Comparison of ENCODE assay signal across 9 cellular contexts in the genomic region with DNA sequence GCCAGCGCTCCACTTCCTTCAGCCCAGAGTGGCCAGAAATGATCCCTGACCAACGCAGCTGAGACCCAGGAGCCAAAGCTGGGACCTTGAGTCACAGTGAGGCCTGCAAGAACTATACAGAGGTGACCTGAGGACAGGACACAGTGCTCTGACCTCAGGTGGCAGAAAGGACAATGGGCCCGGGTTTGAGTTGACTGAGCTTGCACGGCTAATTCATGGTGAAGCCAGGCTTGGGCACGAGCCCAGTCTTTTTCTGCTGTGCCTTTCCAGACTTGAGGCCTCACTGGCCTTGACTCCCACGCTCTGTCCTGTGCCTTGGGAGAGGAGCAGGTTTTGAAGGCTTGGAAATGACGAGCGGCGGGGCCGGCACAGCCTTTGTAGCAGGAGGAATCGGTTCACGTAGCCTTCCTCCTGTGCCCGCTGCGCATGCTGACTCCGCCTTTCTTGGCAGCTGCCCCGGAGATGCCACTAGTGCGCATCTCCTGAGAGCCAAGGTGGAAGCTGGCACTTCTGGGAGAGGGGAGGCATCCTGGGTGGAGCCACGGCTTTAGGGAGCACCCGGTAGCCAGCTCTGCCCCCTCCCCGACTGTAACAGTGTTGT. TPM values are rescaled to one million over a fixed set of nuclear protein-coding genes. Genes with fewer than 3 reads are reported as not detected.
DNase-seq lines count a peak whose midpoint lies in the region; ATAC-seq and TF ChIP-seq lines count a peak whose summit lies in the region.
"Had no signal": no experiment of that assay in that cellular context is flagged by ENCODE, and none has a peak within 500 bp of the region (broad histone marks: within the 10 kb centered on the region; RNA-seq: fewer than 3 reads in every experiment).

No MANE protein-coding gene starts in this region.

- H3K4me2 ChIP-seq in skeletal muscle satellite cell (ENCODE audit: low read length) = peak overlapping the region; percentile 53

- intact Hi-C loops in body of pancreas (cut with DNase I) = no loop called here

- H3K9me3 ChIP-seq in body of pancreas (no peaks in the 10 kb centered on the region), skeletal muscle satellite cell (replicated peaks; ENCODE audit: low read length) (no peaks in the 10 kb centered on the region)

- DNase-seq in NCI-H1436 treated with DMSO at 0.1 percent for 48 hours (lab: John Stamatoyannopoulos, UW) (peak; percentile 18), body of pancreas (peak in 1 of 4 donors; percentile 28), iPS-NIHi11 (ENCODE audit: low spot score) (peak; percentile 47), NCI-H524 (lab: John Stamatoyannopoulos, UW) (no peak), mesothelial cell of epicardium (ENCODE audit: low spot score in 2 of 2, unreplicated experiment in 2 of 2) (no peak), NOMO-1 treated with dmso at 0.1 percent for 144 hours (lab: John Stamatoyannopoulos, UW; ENCODE audit: unreplicated experiment) (no peak)
- DNase-seq in activated CD4-positive, alpha-beta T cell treated with anti-CD3 and anti-CD28 coated beads, Interleukin-2, amount 10 ng/mL, durations not matched to agents 7 days and 5 days = no peak
- DNase-seq: EL had no signal

- peak; percentile 21 for ATAC-seq in body of pancreas

- peak overlapping the region; percentile 28 for H3K9ac ChIP-seq in skeletal muscle satellite cell (ENCODE audit: low read depth, low read length)

- H3K4me3 ChIP-seq in body of pancreas (no peak overlapping the region), skeletal muscle satellite cell (ENCODE audit: low read length) (no peak overlapping the region)

- POLR2A ChIA-PET in activated CD4-positive, alpha-beta T cell treated with anti-CD3 and anti-CD28 coated beads, Interleukin-2, amount 10 ng/mL, durations not matched to agents 7 days and 5 days (lab: Charles Lee) = interaction anchor here (0.6 kb wide), 1 partner anchor 203 kb away, joined by 4 read pairs; no protein-coding TSS in a partner anchor

- no peak for TF ChIP-seq CTCF in body of pancreas (IDR thresholded peaks at IDR 0.05)
- no peak for TF ChIP-seq CTCF in mesothelial cell of epicardium (IDR thresholded peaks at IDR 0.05; ENCODE audit: unreplicated experiment)

- H3K27ac Mint-ChIP-seq in activated CD4-positive, alpha-beta T cell treated with anti-CD3 and anti-CD28 coated beads, Interleukin-2, amount 10 ng/mL, durations not matched to agents 7 days and 5 days = no peak overlapping the region
- no peak overlapping the region for H3K27ac Mint-ChIP-seq in mesothelial cell of epicardium

- H3K4me1 ChIP-seq in body of pancreas (no peaks in the 10 kb centered on the region), skeletal muscle satellite cell (ENCODE audit: control insufficient read depth, insufficient read depth, low read length) (peaks cover 30% of the 10 kb centered on the region)

- H3K36me3 ChIP-seq in body of pancreas (replicated peaks in 1 of 2; ENCODE audit: insufficient read depth in 1 of 2, low read depth in 2 of 2) (peaks cover 4 to 35% of the 10 kb centered on the region in 2 donors), skeletal muscle satellite cell (ENCODE audit: insufficient read depth, low read length) (peaks cover 77% of the 10 kb centered on the region)

- TF ChIP-seq POLR2A in body of pancreas (IDR thresholded peaks at IDR 0.05) = no peak

- H3K9me3 Mint-ChIP-seq in activated CD4-positive, alpha-beta T cell treated with anti-CD3 and anti-CD28 coated beads, Interleukin-2, amount 10 ng/mL, durations not matched to agents 7 days and 5 days = no peaks in the 10 kb centered on the region
- no peaks in the 10 kb centered on the region for H3K9me3 Mint-ChIP-seq in mesothelial cell of epicardium

- no peak overlapping the region for H3K27ac ChIP-seq in body of pancreas

- H3K4me3 Mint-ChIP-seq in activated CD4-positive, alpha-beta T cell treated with anti-CD3 and anti-CD28 coated beads, Interleukin-2, amount 10 ng/mL, durations not matched to agents 7 days and 5 days = no peak overlapping the region
- H3K4me3 Mint-ChIP-seq in mesothelial cell of epicardium = no peak overlapping the region

- H3K4me1 Mint-ChIP-seq in activated CD4-positive, alpha-beta T cell treated with anti-CD3 and anti-CD28 coated beads, Interleukin-2, amount 10 ng/mL, durations not matched to agents 7 days and 5 days = no peaks in the 10 kb centered on the region
- H3K4me1 Mint-ChIP-seq in mesothelial cell of epicardium = peaks cover 5% of the 10 kb centered on the region

- peaks cover 30% of the 10 kb centered on the region for H3K36me3 Mint-ChIP-seq in activated CD4-positive, alpha-beta T cell treated with anti-CD3 and anti-CD28 coated beads, Interleukin-2, amount 10 ng/mL, durations not matched to agents 7 days and 5 days (ENCODE audit: low read depth)
- H3K36me3 Mint-ChIP-seq in mesothelial cell of epicardium = peaks cover 36% of the 10 kb centered on the region

- WGBS in body of pancreas, 2 donors = 82 to 83% methylated on average over 2 to 20 of the region's 20 CpGs

- H3K27me3 Mint-ChIP-seq in activated CD4-positive, alpha-beta T cell treated with anti-CD3 and anti-CD28 coated beads, Interleukin-2, amount 10 ng/mL, durations not matched to agents 7 days and 5 days = no peaks in the 10 kb centered on the region
- no peaks in the 10 kb centered on the region for H3K27me3 Mint-ChIP-seq in mesothelial cell of epicardium (ENCODE audit: low read depth)

- CTCF ChIA-PET in activated CD4-positive, alpha-beta T cell treated with anti-CD3 and anti-CD28 coated beads, Interleukin-2, amount 10 ng/mL, durations not matched to agents 7 days and 5 days (lab: Charles Lee) = interaction anchor here (0.9 to 1.6 kb wide), 3 partner anchors 18 to 87 kb away, joined by 3 to 4 read pairs (median 3); no protein-coding TSS in a partner anchor

- H3K27me3 ChIP-seq in body of pancreas (no peaks in the 10 kb centered on the region), skeletal muscle satellite cell (ENCODE audit: control insufficient read depth, insufficient read depth, low read length) (no peaks in the 10 kb centered on the region)

RNA-seq across cellular contexts. Expression of a gene that starts 34.9 kb away (rescaled TPM):
- total RNA-seq in body of pancreas (10 to 100 TPM; 26.2 to 39.6 TPM), mesothelial cell of epicardium (60.2 to 63.3 TPM (median 61.2 TPM) in 3 replicates)
- total RNA-seq in skeletal muscle satellite cell (2012; rRNA removed) = 48.9 and 55.9 TPM in 2 replicates
- total RNA-seq in activated CD4-positive, alpha-beta T cell treated with anti-CD3 and anti-CD28 coated beads, Interleukin-2, amount 10 ng/mL, durations not matched to agents 7 days and 5 days = 10 to 100 TPM; 59.7 to 65.5 TPM

Comparison
In these comparisons a context has a peak if more than half of its experiments do, and no peak if none do; other contexts are left out.
1. DNase-seq: peak in NCI-H1436 treated with DMSO at 0.1 percent for 48 hours (single experiment) and iPS-NIHi11 (single experiment); none in NCI-H524 (0 of 2), activated CD4-positive, alpha-beta T cell treated with anti-CD3 and anti-CD28 coated beads, Interleukin-2, amount 10 ng/mL, durations not matched to agents 7 days and 5 days (single experiment), mesothelial cell of epicardium (0 of 2) and NOMO-1 treated with dmso at 0.1 percent for 144 hours (single experiment).